Comparison of ENCODE assay signal across 8 cellular contexts in genomic region chr6:129671442-129672344, GRCh38. TPM values are rescaled to one million over a fixed set of nuclear protein-coding genes. Genes with fewer than 3 reads are reported as not detected.
A peak's percentile ranks its signal among the peaks of the same experiment; 100 is the strongest.
DNase-seq lines count a peak whose midpoint lies in the region; ATAC-seq and TF ChIP-seq lines count a peak whose summit lies in the region.

No MANE protein-coding gene starts in this region.

- H3K9me3 ChIP-seq in duodenal mucosa (ENCODE audit: control insufficient read depth in 1 of 2, low read length in 2 of 2), result no peaks in the 10 kb centered on the region

- CTCF ChIA-PET in activated B cell treated with CpG ODN at 0.5 μM for 24 hours (lab: Charles Lee), result interaction anchor here (0.8 to 2.9 kb wide), 6 partner anchors 38 to 74 kb away, joined by 3 to 12 read pairs (median 4); partner anchors contain the start of gene ARHGAP18

- peaks cover 65% of the 10 kb centered on the region for H3K79me2 ChIP-seq in ACC112 (ENCODE audit: control insufficient read depth, insufficient read depth, low read length, unreplicated experiment)

- H3K27me3 Mint-ChIP-seq in activated B cell treated with CpG ODN at 0.5 μM for 24 hours, result no peaks in the 10 kb centered on the region
- no peaks in the 10 kb centered on the region for H3K27me3 Mint-ChIP-seq in osteocyte (ENCODE audit: unreplicated experiment)

- no peak for DNase-seq in activated B cell treated with CpG ODN at 0.5 μM for 24 hours
- no peak for DNase-seq in osteocyte (ENCODE audit: extremely low spot score, unreplicated experiment)
- DNase-seq in NCI-H345 treated with DMSO at 0.1 percent for 48 hours (lab: John Stamatoyannopoulos, UW; ENCODE audit: unreplicated experiment), result no peak
- DNase-seq in hypothalamus (lab: John Stamatoyannopoulos, UW), result no peak

- TF ChIP-seq CTCF in activated B cell treated with CpG ODN at 0.5 μM for 24 hours (IDR thresholded peaks at IDR 0.05) (no peak), osteocyte (IDR thresholded peaks at IDR 0.05) (peak; percentile 20)

- peak; percentile 79 for ATAC-seq in GM19397 (IDR thresholded peaks at IDR 0.05; ENCODE audit: unreplicated experiment)
- ATAC-seq in HG03442 (IDR thresholded peaks at IDR 0.05; ENCODE audit: unreplicated experiment), result peak; percentile 84
- peak; percentile 88 for ATAC-seq in activated B cell treated with CpG ODN at 0.5 μM for 24 hours (ENCODE audit: low read depth)

- H3K9me3 Mint-ChIP-seq in activated B cell treated with CpG ODN at 0.5 μM for 24 hours (no peaks in the 10 kb centered on the region), osteocyte (ENCODE audit: unreplicated experiment) (peaks cover 7% of the 10 kb centered on the region)

- H3K36me3 ChIP-seq in ACC112 (ENCODE audit: insufficient read depth, low read length), result no peaks in the 10 kb centered on the region
- no peaks in the 10 kb centered on the region for H3K36me3 ChIP-seq in duodenal mucosa (ENCODE audit: control insufficient read depth in 1 of 2, insufficient read depth in 2 of 2, low read length in 2 of 2)

- H3K4me1 Mint-ChIP-seq in activated B cell treated with CpG ODN at 0.5 μM for 24 hours (peaks cover 27% of the 10 kb centered on the region), osteocyte (ENCODE audit: unreplicated experiment) (peaks cover 54% of the 10 kb centered on the region)

- peak overlapping the region; percentile 85 for H3K27ac Mint-ChIP-seq in activated B cell treated with CpG ODN at 0.5 μM for 24 hours
- H3K27ac Mint-ChIP-seq in osteocyte (ENCODE audit: unreplicated experiment), result peak overlapping the region; percentile 93

- peak overlapping the region; percentile 73 for H3K4me3 Mint-ChIP-seq in activated B cell treated with CpG ODN at 0.5 μM for 24 hours
- H3K4me3 Mint-ChIP-seq in osteocyte (ENCODE audit: unreplicated experiment), result no peak overlapping the region

- H3K27ac ChIP-seq in ACC112 (ENCODE audit: low read depth, low read length) (peak overlapping the region; percentile 96), duodenal mucosa (ENCODE audit: low read depth, low read length) (peak overlapping the region; percentile 6)

- H3K9ac ChIP-seq in duodenal mucosa (ENCODE audit: low read depth in 1 of 2, low read length in 2 of 2), result no peak overlapping the region

- no peak overlapping the region for H2AFZ ChIP-seq in ACC112 (ENCODE audit: low read length, unreplicated experiment)

- intact Hi-C loops in activated B cell treated with CpG ODN at 0.5 μM for 24 hours (cut with micrococcal nuclease), result loop anchor here (1.0 to 5.0 kb wide), 8 partner anchors 13 to 350 kb away; partner anchors contain the start of gene ARHGAP18

- H3K36me3 Mint-ChIP-seq in activated B cell treated with CpG ODN at 0.5 μM for 24 hours (ENCODE audit: low read depth) (no peaks in the 10 kb centered on the region), osteocyte (ENCODE audit: unreplicated experiment) (no peaks in the 10 kb centered on the region)

- H3K4me1 ChIP-seq in ACC112 (ENCODE audit: control insufficient read depth, insufficient read depth, low read length, unreplicated experiment), result peaks cover 66% of the 10 kb centered on the region
- H3K4me1 ChIP-seq in duodenal mucosa (ENCODE audit: control insufficient read depth in 1 of 2, insufficient read depth in 2 of 2, low read length in 2 of 2), result peaks cover 24 to 40% of the 10 kb centered on the region in 2 donors

- peak overlapping the region; percentile 63 for H3K4me3 ChIP-seq in ACC112 (ENCODE audit: low read depth, low read length)
- peak overlapping the region in 1 of 2 donors; percentile 0 for H3K4me3 ChIP-seq in duodenal mucosa (ENCODE audit: low read depth in 1 of 2, low read length in 2 of 2)

- POLR2A ChIA-PET in activated B cell treated with CpG ODN at 0.5 μM for 24 hours (lab: Charles Lee), result interaction anchor here (0.6 to 2.2 kb wide), 2 partner anchors 12 to 31 kb away, joined by 3 to 10 read pairs; no protein-coding TSS in a partner anchor

- H3K27me3 ChIP-seq in ACC112 (ENCODE audit: insufficient read depth, low read length) (no peaks in the 10 kb centered on the region), duodenal mucosa (ENCODE audit: control insufficient read depth in 1 of 2, insufficient read depth in 2 of 2, low read length in 2 of 2) (no peaks in the 10 kb centered on the region)

RNA-seq across cellular contexts. Expression of gene ARHGAP18, which starts 38.3 kb away (rescaled TPM):
- total RNA-seq in activated B cell treated with CpG ODN at 0.5 μM for 24 hours, result 7.9 and 9.0 TPM in 2 replicates
- total RNA-seq in osteocyte, result 12.8 and 13.3 TPM in 2 replicates
